9 cellular contexts compared by ENCODE assay signal in the genomic region with DNA sequence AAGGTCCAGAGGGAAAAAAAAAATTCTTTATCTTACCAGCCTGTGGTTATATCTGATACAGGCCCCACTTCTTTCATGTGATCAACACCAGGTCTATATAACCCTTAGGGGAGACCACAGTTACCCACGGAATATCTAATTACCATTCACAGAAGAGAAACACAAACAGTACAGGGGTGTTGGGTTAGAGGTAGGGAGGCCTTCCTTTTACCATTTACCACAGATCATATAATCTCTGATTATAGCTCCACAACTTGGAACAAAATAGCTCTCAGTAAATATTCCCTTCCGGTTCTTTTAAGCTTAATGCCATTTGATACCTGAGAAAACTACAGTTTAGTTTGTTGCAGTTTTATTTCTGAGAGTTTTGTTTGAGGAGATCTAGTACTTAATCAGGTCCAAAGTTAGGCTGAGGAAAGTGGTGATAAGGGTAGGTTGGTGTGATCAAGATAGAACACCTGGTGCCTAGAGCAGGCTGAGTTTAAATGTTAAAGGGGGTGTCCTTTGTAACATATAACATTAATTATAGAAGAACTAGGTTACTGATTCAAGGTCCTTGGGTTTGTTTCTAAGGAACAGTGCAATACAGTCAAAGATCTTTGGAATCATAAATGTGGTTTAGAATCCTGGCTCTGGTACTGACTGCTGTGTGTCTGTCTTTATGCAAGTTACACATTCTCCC. TPM values are rescaled to one million over a fixed set of nuclear protein-coding genes. Genes with fewer than 3 reads are reported as not detected.
DNase-seq lines count a peak whose midpoint lies in the region; ATAC-seq and TF ChIP-seq lines count a peak whose summit lies in the region.
"Had no signal": no experiment of that assay in that cellular context is flagged by ENCODE, and none has a peak within 500 bp of the region (broad histone marks: within the 10 kb centered on the region; RNA-seq: fewer than 3 reads in every experiment).

No MANE protein-coding gene starts in this region.

- intact Hi-C loops in esophagus squamous epithelium (cut with DNase I), result no loop called here

- TF ChIP-seq CTCF in OCI-LY3 (IDR thresholded peaks at IDR 0.05; ENCODE audit: low read depth, low read length), result no peak
- TF ChIP-seq CTCF in esophagus squamous epithelium (IDR thresholded peaks at IDR 0.05), result no peak
- TF ChIP-seq CTCF in tibial nerve (IDR thresholded peaks at IDR 0.05), result no peak

- H3K4me2 ChIP-seq in OCI-LY3 (ENCODE audit: low read length), result peak overlapping the region; percentile 49

- TF ChIP-seq POLR2A in esophagus squamous epithelium (IDR thresholded peaks at IDR 0.05), result no peak
- no peak for TF ChIP-seq POLR2A in tibial nerve (IDR thresholded peaks at IDR 0.05)

- H2AFZ ChIP-seq in OCI-LY3 (ENCODE audit: low read depth, low read length), result no peak overlapping the region

- 56 to 59% methylated on average over 2 of the region's 2 CpGs for WGBS in esophagus squamous epithelium, 2 donors
- whole genome bisulfite sequencing in tibial nerve, 2 donors, result 50 to 55% methylated on average over 2 of the region's 2 CpGs

- H3K9ac ChIP-seq in OCI-LY3 (ENCODE audit: low read length), result no peak overlapping the region

- no peak for TF ChIP-seq EP300 in tibial nerve (IDR thresholded peaks at IDR 0.05)

- no peaks in the 10 kb centered on the region for H3K36me3 ChIP-seq in OCI-LY3 (replicated peaks; ENCODE audit: low read depth, low read length)
- no peaks in the 10 kb centered on the region for H3K36me3 ChIP-seq in esophagus squamous epithelium
- H3K36me3 ChIP-seq in tibial nerve, result no peaks in the 10 kb centered on the region

- peaks cover 31% of the 10 kb centered on the region for H4K20me1 ChIP-seq in OCI-LY3 (ENCODE audit: insufficient read depth, low read length)

- ATAC-seq in HG03025 (IDR thresholded peaks at IDR 0.05; ENCODE audit: low FRiP score, unreplicated experiment), result no peak

- H3K9me3 ChIP-seq in OCI-LY3 (ENCODE audit: insufficient read depth, low read length) (no peaks in the 10 kb centered on the region; the same call in 1 of the 2 replicates), esophagus squamous epithelium (no peaks in the 10 kb centered on the region), tibial nerve (no peaks in the 10 kb centered on the region)

- H3K4me3 ChIP-seq in OCI-LY3 (ENCODE audit: low read length), result no peak overlapping the region
- H3K4me3 ChIP-seq in esophagus squamous epithelium, result no peak overlapping the region
- no peak overlapping the region for H3K4me3 ChIP-seq in skin epidermis
- no peak overlapping the region for H3K4me3 ChIP-seq in tibial nerve

- H3K27me3 ChIP-seq in OCI-LY3 (ENCODE audit: low read depth, low read length) (no peaks in the 10 kb centered on the region), esophagus squamous epithelium (no peaks in the 10 kb centered on the region), tibial nerve (no peaks in the 10 kb centered on the region)

- DNase-seq in NCI-H2171 treated with DMSO at 0.1 percent for 48 hours (lab: John Stamatoyannopoulos, UW) (peak; percentile 29), NCI-H2171 (lab: John Stamatoyannopoulos, UW) (no peak), esophagus squamous epithelium (lab: John Stamatoyannopoulos, UW) (no peak), tibial nerve (ENCODE audit: low spot score in 2 of 2) (no peak), HK-2 (ENCODE audit: unreplicated experiment) (no peak)
- DNase-seq: SIG-M5 had no signal

- peaks cover 39% of the 10 kb centered on the region for H3K79me2 ChIP-seq in OCI-LY3 (ENCODE audit: low read length)

- peaks cover 26% of the 10 kb centered on the region for H3K4me1 ChIP-seq in OCI-LY3 (ENCODE audit: low read length)
- H3K4me1 ChIP-seq in esophagus squamous epithelium, result peaks cover 0 to 42% (median 4%) of the 10 kb centered on the region in 3 donors
- H3K4me1 ChIP-seq in tibial nerve, result peaks cover 0 to 27% (median 11%) of the 10 kb centered on the region in 4 donors

- no peak overlapping the region for H3K27ac ChIP-seq in OCI-LY3 (ENCODE audit: low read length)
- H3K27ac ChIP-seq in esophagus squamous epithelium, result peak overlapping the region in 3 of 4 donors; percentile 14 to 41 (median 41)
- peak overlapping the region in 13 of 21 experiments; percentile 40 to 88 (median 69) for H3K27ac ChIP-seq in skin epidermis
- peak overlapping the region in 1 of 4 donors; percentile 59 for H3K27ac ChIP-seq in tibial nerve

RNA-seq across cellular contexts. Expression of a gene that starts 14.1 kb away (rescaled TPM):
- total RNA-seq in esophagus squamous epithelium, result 10 to 100 TPM; 28.5 to 43.9 (median 41.8) TPM
- total RNA-seq in tibial nerve, result 10 to 100 TPM; 13.9 to 22.1 (median 16.0) TPM
